In genomic region chr1:112040891-112041740, GRCh38 we compare ENCODE assay signal across 27 cellular contexts. TPM values are rescaled to one million over a fixed set of nuclear protein-coding genes. Genes with fewer than 3 reads are reported as not detected.
DNase-seq lines count a peak whose midpoint lies in the region; ATAC-seq and TF ChIP-seq lines count a peak whose summit lies in the region.
"Had no signal": no experiment of that assay in that cellular context is flagged by ENCODE, and none has a peak within 500 bp of the region (broad histone marks: within the 10 kb centered on the region; RNA-seq: fewer than 3 reads in every experiment).

No MANE protein-coding gene starts in this region.

- ATAC-seq in left cardiac atrium (no peak), heart right ventricle (no peak), HG03025 (IDR thresholded peaks at IDR 0.05; ENCODE audit: low FRiP score, unreplicated experiment) (peak; percentile 79), GM19351 (IDR thresholded peaks at IDR 0.05; ENCODE audit: unreplicated experiment) (no peak)
- ATAC-seq: gastroesophageal sphincter, K562, PC-3, psoas muscle had no signal

- DNase-seq in left cardiac atrium, result peak; percentile 32
- no peak for DNase-seq in heart right ventricle
- DNase-seq in NOMO-1 treated with DMSO at 0.1 percent for 48 hours (lab: John Stamatoyannopoulos, UW; ENCODE audit: unreplicated experiment), result peak; percentile 66
- peak; percentile 22 to 25 for DNase-seq in uterus
- DNase-seq in amniotic stem cell (lab: John Stamatoyannopoulos, UW), result no peak
- no peak for DNase-seq in superior temporal gyrus (ENCODE audit: extremely low spot score)
- DNase-seq: activated CD4-positive, alpha-beta memory T cell treated with anti-CD3 and anti-CD28 coated beads for 36 hours; activated naive CD4-positive, alpha-beta T cell treated with anti-CD3 and anti-CD28 coated beads for 36 hours; activated T-cell treated with anti-CD3 and anti-CD28 coated beads, Interleukin-2, amount 50 U/mL, for 1 hour; aorta; DMS153; GF-D8; GOT3; midbrain; NCI-H187 treated with DMSO at 0.1 percent for 48 hours; NCI-H446 treated with DMSO at 0.1 percent for 48 hours; PC-3; psoas muscle; stimulated activated CD4-positive, alpha-beta T cell treated with anti-CD3 and anti-CD28 coated beads, Interleukin-4, amount 100 ng/mL, for 1 hour had no signal

- H3K4me3 ChIP-seq in heart right ventricle (no peak overlapping the region), uterus (no peak overlapping the region)
- H3K4me3 ChIP-seq: gastroesophageal sphincter, K562, psoas muscle, SJCRH30, skin epidermis had no signal

- 28% methylated on average over 7 of the region's 7 CpGs for WGBS in heart right ventricle, 2 donors

- no peaks in the 10 kb centered on the region for H3K27me3 ChIP-seq in heart right ventricle
- no peaks in the 10 kb centered on the region for H3K27me3 ChIP-seq in uterus
- H3K27me3 ChIP-seq: gastroesophageal sphincter, SJCRH30 had no signal

- H3K36me3 ChIP-seq in heart right ventricle, result no peaks in the 10 kb centered on the region
- H3K36me3 ChIP-seq in uterus, result no peaks in the 10 kb centered on the region
- H3K36me3 ChIP-seq: gastroesophageal sphincter, SJCRH30 had no signal

- H3K27ac ChIP-seq in heart right ventricle (no peak overlapping the region), uterus (no peak overlapping the region)
- H3K27ac ChIP-seq: C4-2B, gastroesophageal sphincter, psoas muscle, SJCRH30, skin epidermis had no signal

- no peak for TF ChIP-seq CTCF in heart right ventricle (IDR thresholded peaks at IDR 0.05)
- no peak for TF ChIP-seq CTCF in uterus (IDR thresholded peaks at IDR 0.05)

- intact Hi-C loops in left cardiac atrium (cut with DNase I) (no loop called here), heart right ventricle (cut with DNase I) (no loop called here), uterus (cut with DNase I; ENCODE audit: low total_unique reads) (no loop called here)

- H3K4me1 ChIP-seq in heart right ventricle (peaks cover 0 to 4% (median 0%) of the 10 kb centered on the region in 9 donors), uterus (no peaks in the 10 kb centered on the region)
- H3K4me1 ChIP-seq: gastroesophageal sphincter, psoas muscle, SJCRH30 had no signal

- TF ChIP-seq POLR2A in uterus (IDR thresholded peaks at IDR 0.05), result no peak

- H3K9me3 ChIP-seq in heart right ventricle, result no peaks in the 10 kb centered on the region
- H3K9me3 ChIP-seq in uterus, result no peaks in the 10 kb centered on the region
- H3K9me3 ChIP-seq: gastroesophageal sphincter, psoas muscle, SJCRH30 had no signal

RNA-seq across cellular contexts. Expression of gene KCND3, which starts 51.6 kb away (rescaled TPM):
- 10 to 100 TPM; 18.3 to 25.4 TPM for total RNA-seq in left cardiac atrium
- total RNA-seq in heart right ventricle, result 10 to 100 TPM in 9 of 10 donors, 1 to 10 TPM in 1; 9.9 to 24.7 (median 15.9) TPM
- polyA plus RNA-seq in heart right ventricle, result 1 to 10 TPM; 3.5 to 8.0 TPM
- 10 to 100 TPM in 1 of 4 donors, 1 to 10 TPM in 3; 5.0 to 13.5 (median 7.2) TPM for total RNA-seq in uterus
- total RNA-seq: activated CD4-positive, alpha-beta memory T cell treated with anti-CD3 and anti-CD28 coated beads for 36 hours; activated naive CD4-positive, alpha-beta T cell treated with anti-CD3 and anti-CD28 coated beads for 36 hours; K562; PC-3; T-helper 2 cell treated with Interferon-gamma antibody and Interleukin-4, amounts not matched to agents 100 ng/mL and 5 ng/mL, for 36 hours had no signal
- polyA plus RNA-seq: K562 had no signal

Comparison
In these comparisons a context has a peak if more than half of its experiments do, and no peak if none do; other contexts are left out.
1. DNase-seq: peak in left cardiac atrium (single experiment), NOMO-1 treated with DMSO at 0.1 percent for 48 hours (single experiment) and uterus (2 of 2); none in heart right ventricle (0 of 2), amniotic stem cell (single experiment) and superior temporal gyrus (single experiment).